27 cellular contexts compared by ENCODE assay signal in genomic region chr1:198153804-198154203, GRCh38. TPM values are rescaled to one million over a fixed set of nuclear protein-coding genes. Genes with fewer than 3 reads are reported as not detected.
DNase-seq lines count a peak whose midpoint lies in the region; ATAC-seq and TF ChIP-seq lines count a peak whose summit lies in the region.
"Had no signal": no experiment of that assay in that cellular context is flagged by ENCODE, and none has a peak within 500 bp of the region (broad histone marks: within the 10 kb centered on the region; RNA-seq: fewer than 3 reads in every experiment).

No MANE protein-coding gene starts in this region.

- no peaks in the 10 kb centered on the region for H3K9me2 ChIP-seq in GM23338 (ENCODE audit: insufficient read depth)

- peak; percentile 48 for DNase-seq in left cardiac atrium
- DNase-seq in cardiac septum (ENCODE audit: low spot score) = no peak
- DNase-seq in astrocyte of the cerebellum (ENCODE audit: low read depth) = peak; percentile 74
- no peak for DNase-seq in mesendoderm
- no peak for DNase-seq in thoracic aorta (ENCODE audit: low spot score)
- DNase-seq in GM23338 (ENCODE audit: low spot score) = no peak
- no peak for DNase-seq in effector memory CD4-positive, alpha-beta T cell
- DNase-seq: activated CD4-positive, alpha-beta T cell treated with anti-CD3 and anti-CD28 coated beads for 4 hours; activated gamma-delta T cell treated with Interleukin-2 at 50 U/mL for 16 hours; activated naive CD8-positive, alpha-beta T cell treated with anti-CD3 and anti-CD28 coated beads, Interleukin-2, amount 50 U/mL, for 24 hours; activated T-cell treated with anti-CD3 and anti-CD28 coated beads, Interleukin-2, amount 50 U/mL, for 24 hours; DMS53; naive thymus-derived CD4-positive, alpha-beta T cell; NCI-H187 treated with DMSO at 0.1 percent for 48 hours; NCI-H526 treated with DMSO at 0.1 percent for 48 hours; occipital lobe; stimulated activated CD4-positive, alpha-beta T cell treated with anti-CD3 and anti-CD28 coated beads, Interleukin-1b, Interleukin-23, amount 100 ng/mL, for 48 hours; stimulated activated CD8-positive, alpha-beta memory T cell treated with anti-CD3 and anti-CD28 coated beads, Interleukin-4, amount 100 ng/mL, for 48 hours; T-helper 2 cell had no signal

- H3K9me3 Mint-ChIP-seq in GM23338 = no peaks in the 10 kb centered on the region
- H3K9me3 Mint-ChIP-seq: activated naive CD8-positive, alpha-beta T cell treated with anti-CD3 and anti-CD28 coated beads, Interleukin-2, amount 50 U/mL, for 24 hours; activated T-cell treated with anti-CD3 and anti-CD28 coated beads, Interleukin-2, amount 50 U/mL, for 24 hours; IgD-negative memory B cell; mesothelial cell of epicardium had no signal

- no peak overlapping the region for H3K4ac ChIP-seq in mesendoderm (ENCODE audit: low read depth, low read length)

- H3K9me3 ChIP-seq in thoracic aorta = no peaks in the 10 kb centered on the region
- no peaks in the 10 kb centered on the region for H3K9me3 ChIP-seq in effector memory CD4-positive, alpha-beta T cell (ENCODE audit: control insufficient read depth, low read length)
- H3K9me3 ChIP-seq: BLaER1, left lung had no signal

- H3K4me1 Mint-ChIP-seq in GM23338 = peaks cover 12% of the 10 kb centered on the region

- H3K4me2 ChIP-seq in mesendoderm (ENCODE audit: low read length) (no peak overlapping the region), GM23338 (no peak overlapping the region)
- H3K4me2 ChIP-seq: BLaER1, smooth muscle cell had no signal

- H3F3A ChIP-seq in GM23338 (replicated peaks; ENCODE audit: low read depth) = no peaks in the 10 kb centered on the region

- H3K4me3 Mint-ChIP-seq in GM23338 = no peak overlapping the region
- H3K4me3 Mint-ChIP-seq: activated naive CD8-positive, alpha-beta T cell treated with anti-CD3 and anti-CD28 coated beads, Interleukin-2, amount 50 U/mL, for 24 hours; activated T-cell treated with anti-CD3 and anti-CD28 coated beads, Interleukin-2, amount 50 U/mL, for 24 hours; mesothelial cell of epicardium; naive thymus-derived CD4-positive, alpha-beta T cell had no signal

- no peak overlapping the region for H3K4me3 ChIP-seq in astrocyte of the cerebellum (ENCODE audit: low read depth, low read length)
- no peak overlapping the region for H3K4me3 ChIP-seq in mesendoderm (ENCODE audit: low read length)
- no peak overlapping the region for H3K4me3 ChIP-seq in thoracic aorta
- no peak overlapping the region for H3K4me3 ChIP-seq in GM23338
- no peak overlapping the region for H3K4me3 ChIP-seq in effector memory CD4-positive, alpha-beta T cell (ENCODE audit: insufficient read depth, low read depth, low read length, poor library complexity, severe bottlenecking)
- H3K4me3 ChIP-seq: BLaER1, left lung, smooth muscle cell had no signal

- H3K4me1 ChIP-seq in mesendoderm (ENCODE audit: control insufficient read depth, low read depth, low read length) = peaks cover 3% of the 10 kb centered on the region
- peaks cover 27 to 50% of the 10 kb centered on the region in 2 donors for H3K4me1 ChIP-seq in thoracic aorta (ENCODE audit: control insufficient read depth in 1 of 2, low read depth in 2 of 2)
- peaks cover 6% of the 10 kb centered on the region; the same call in 1 of the 2 replicates for H3K4me1 ChIP-seq in GM23338 (ENCODE audit: insufficient read depth)
- H3K4me1 ChIP-seq in effector memory CD4-positive, alpha-beta T cell (ENCODE audit: control insufficient read depth, insufficient read depth, low read length, poor library complexity, severe bottlenecking) = no peaks in the 10 kb centered on the region

- H3K36me3 Mint-ChIP-seq in GM23338 (ENCODE audit: low read depth) = no peaks in the 10 kb centered on the region
- H3K36me3 Mint-ChIP-seq: mesothelial cell of epicardium had no signal

- H4K8ac ChIP-seq in mesendoderm (ENCODE audit: low read depth, low read length) = no peak overlapping the region

- no peak overlapping the region for H3K27ac Mint-ChIP-seq in GM23338
- H3K27ac Mint-ChIP-seq: activated naive CD8-positive, alpha-beta T cell treated with anti-CD3 and anti-CD28 coated beads, Interleukin-2, amount 50 U/mL, for 24 hours; activated T-cell treated with anti-CD3 and anti-CD28 coated beads, Interleukin-2, amount 50 U/mL, for 24 hours; IgD-negative memory B cell; mesothelial cell of epicardium; naive thymus-derived CD4-positive, alpha-beta T cell had no signal

- in situ Hi-C loops in astrocyte of the cerebellum (cut with HindIII; ENCODE audit: low sequenced_read_pairs) = no loop called here

- H3K56ac ChIP-seq in mesendoderm (ENCODE audit: low read length) = no peak overlapping the region

- no peak overlapping the region for H2BK120ac ChIP-seq in mesendoderm (ENCODE audit: low read depth, low read length)

- peaks cover 3% of the 10 kb centered on the region for H3K79me1 ChIP-seq in mesendoderm (ENCODE audit: low read length)

- WGBS in mesendoderm (ENCODE audit: extremely low coverage, insufficient coverage, low lambda C conversion rate) = no CpG with 5 or more reads among the region's 1 CpG

- H4K20me1 ChIP-seq in GM23338 (replicated peaks; ENCODE audit: insufficient read depth) = no peaks in the 10 kb centered on the region
- H4K20me1 ChIP-seq: BLaER1 had no signal

- H3K18ac ChIP-seq in mesendoderm (ENCODE audit: low read length) = no peak overlapping the region

- TF ChIP-seq CTCF in astrocyte of the cerebellum (IDR thresholded peaks at IDR 0.05; ENCODE audit: low read depth, low read length, missing control alignments) = no peak
- TF ChIP-seq CTCF in thoracic aorta (IDR thresholded peaks at IDR 0.05) = no peak
- no peak for TF ChIP-seq CTCF in GM23338 (conservative IDR thresholded peaks at IDR 0.05; ENCODE audit: low read depth in 2 of 2)

- H2AK5ac ChIP-seq in mesendoderm (ENCODE audit: low read length) = no peak overlapping the region

- no peak overlapping the region for H3K9ac ChIP-seq in mesendoderm (ENCODE audit: low read length)
- H3K9ac ChIP-seq: BLaER1 had no signal

- no peak overlapping the region for H3K27ac ChIP-seq in mesendoderm (ENCODE audit: low read depth, low read length)
- H3K27ac ChIP-seq in thoracic aorta = peak overlapping the region; percentile 36 to 98
- no peak overlapping the region for H3K27ac ChIP-seq in GM23338 (ENCODE audit: low read depth)
- H3K27ac ChIP-seq in effector memory CD4-positive, alpha-beta T cell (ENCODE audit: insufficient read depth, low read length, poor library complexity, severe bottlenecking) = no peak overlapping the region
- H3K27ac ChIP-seq: BLaER1, left lung, RWPE1, VCaP had no signal

- no peak overlapping the region for H4K5ac ChIP-seq in mesendoderm (ENCODE audit: low read length)

- H2BK15ac ChIP-seq in mesendoderm (replicated peaks; ENCODE audit: low read depth) = peak overlapping the region; percentile 92

- intact Hi-C loops in left cardiac atrium (cut with DNase I) = loop anchor here (5.0 to 10.0 kb wide), 2 partner anchors 51 to 67 kb away; no protein-coding TSS in a partner anchor
- intact Hi-C loops in cardiac septum (cut with DNase I) = loop anchor here (2.0 to 10.0 kb wide), 2 partner anchors 29 to 379 kb away; partner anchors contain the start of gene DENND1B

- H2BK5ac ChIP-seq in mesendoderm (ENCODE audit: low read length) = no peak overlapping the region

- H3K27me3 Mint-ChIP-seq in GM23338 (ENCODE audit: insufficient read depth, low read depth, poor library complexity) = peaks cover 1% of the 10 kb centered on the region
- H3K27me3 Mint-ChIP-seq: activated naive CD8-positive, alpha-beta T cell treated with anti-CD3 and anti-CD28 coated beads, Interleukin-2, amount 50 U/mL, for 24 hours; activated T-cell treated with anti-CD3 and anti-CD28 coated beads, Interleukin-2, amount 50 U/mL, for 24 hours had no signal

- ATAC-seq in left cardiac atrium (peak in 1 of 2 donors; percentile 10), thoracic aorta (ENCODE audit: insufficient number of reproducible peaks, low FRiP score, low read depth) (no peak), HG03097 (IDR thresholded peaks at IDR 0.05; ENCODE audit: low FRiP score, unreplicated experiment) (no peak), GM23338 (no peak)
- ATAC-seq: activated naive CD8-positive, alpha-beta T cell treated with anti-CD3 and anti-CD28 coated beads, Interleukin-2, amount 50 U/mL, for 24 hours; left lung; naive thymus-derived CD4-positive, alpha-beta T cell had no signal

- H3K27me3 ChIP-seq in mesendoderm (ENCODE audit: insufficient read depth, low read length, poor library complexity) = no peaks in the 10 kb centered on the region
- H3K27me3 ChIP-seq in thoracic aorta (replicated peaks; ENCODE audit: insufficient read depth) = no peaks in the 10 kb centered on the region
- H3K27me3 ChIP-seq in GM23338 (ENCODE audit: insufficient read depth) = no peaks in the 10 kb centered on the region
- no peaks in the 10 kb centered on the region for H3K27me3 ChIP-seq in effector memory CD4-positive, alpha-beta T cell (replicated peaks; ENCODE audit: control insufficient read depth, insufficient read depth, low read length, poor library complexity, severe bottlenecking)
- H3K27me3 ChIP-seq: BLaER1, left lung had no signal

- H3K36me3 ChIP-seq in mesendoderm (ENCODE audit: control insufficient read depth, insufficient read depth, low read length) = no peaks in the 10 kb centered on the region
- no peaks in the 10 kb centered on the region for H3K36me3 ChIP-seq in thoracic aorta
- no peaks in the 10 kb centered on the region for H3K36me3 ChIP-seq in GM23338 (ENCODE audit: insufficient read depth)
- H3K36me3 ChIP-seq in effector memory CD4-positive, alpha-beta T cell (ENCODE audit: control insufficient read depth, insufficient read depth, low read length) = no peaks in the 10 kb centered on the region
- H3K36me3 ChIP-seq: BLaER1, left lung had no signal

- no peak overlapping the region for H3K23ac ChIP-seq in mesendoderm (ENCODE audit: low read length)

- H3K79me2 ChIP-seq in mesendoderm (ENCODE audit: control insufficient read depth, insufficient read depth, low read length) (peaks cover 10% of the 10 kb centered on the region), GM23338 (replicated peaks; ENCODE audit: insufficient read depth) (peaks cover 8% of the 10 kb centered on the region)

- H2AFZ ChIP-seq in GM23338 = no peak overlapping the region

TF ChIP-seq in GM23338, 12 proteins besides CTCF, POLR2A, EP300 and RAD21 (continues in another document):
- no peak for TF ChIP-seq ETS1 (IDR thresholded peaks at IDR 0.05)

RNA-seq across cellular contexts. Expression of gene NEK7, which starts 3.0 kb away (rescaled TPM):
- total RNA-seq in left cardiac atrium = 100 to 1,000 TPM; 155 TPM
- 318 TPM for total RNA-seq in cardiac septum
- polyA plus RNA-seq in mesendoderm (2013, experiment 1 of 2) = 8.6 TPM
- 8.4 TPM for polyA plus RNA-seq in mesendoderm (2013, experiment 2 of 2)
- total RNA-seq in thoracic aorta = 100 to 1,000 TPM; 118 to 155 TPM
- 15.3 and 18.6 TPM in 2 replicates for total RNA-seq in GM23338 (2014; rRNA removed; shearing (Covaris generic))
- 3.2 and 4.8 TPM in 2 replicates for polyA plus RNA-seq in GM23338 (2016; fragmentation: Nextera tagmentation; extraction: Ambion mirVana)

Comparison
In these comparisons a context has a peak if more than half of its experiments do, and no peak if none do; other contexts are left out.
1. DNase-seq: peak in left cardiac atrium (single experiment) and astrocyte of the cerebellum (single experiment); none in cardiac septum (single experiment), mesendoderm (single experiment), thoracic aorta (single experiment), GM23338 (single experiment) and effector memory CD4-positive, alpha-beta T cell (0 of 3).
2. H3K27ac ChIP-seq: peak in thoracic aorta (2 of 2); none in mesendoderm (single experiment), GM23338 (single experiment) and effector memory CD4-positive, alpha-beta T cell (single experiment).